In genomic region chr16:69553332-69553731, GRCh38 we compare ENCODE assay signal across 19 cellular contexts.
"Had no signal": no experiment of that assay in that cellular context is flagged by ENCODE, and none has a peak within 500 bp of the region (broad histone marks: within the 10 kb centered on the region; RNA-seq: fewer than 3 reads in every experiment).

No MANE protein-coding gene starts in this region.

- H3K27me3 ChIP-seq: body of pancreas, dorsolateral prefrontal cortex, right atrium auricular region, suprapubic skin, vagina had no signal

- H3K9me3 Mint-ChIP-seq: activated T-cell treated with anti-CD3 and anti-CD28 coated beads, Interleukin-2, amount 50 U/mL, for 4 hours had no signal

- H3K9me3 ChIP-seq: right atrium auricular region, suprapubic skin, vagina had no signal

- H3K4me3 Mint-ChIP-seq: activated CD4-positive, alpha-beta T cell treated with anti-CD3 and anti-CD28 coated beads, Interleukin-2, amount 10 ng/mL, durations not matched to agents 7 days and 5 days; activated CD8-positive, alpha-beta T cell treated with anti-CD3 and anti-CD28 coated beads, Interleukin-2, amount 10 ng/mL, durations not matched to agents 7 days and 5 days; activated naive CD4-positive, alpha-beta T cell treated with anti-CD3 and anti-CD28 coated beads for 36 hours; activated T-cell treated with anti-CD3 and anti-CD28 coated beads, Interleukin-2, amount 50 U/mL, for 4 hours; natural killer cell treated with Interleukin-12 subunit alpha and Interleukin-12 subunit beta and Interleukin-15 and Interleukin-18, amount 100 ng/mL, for 72 hours; stimulated activated naive CD8-positive, alpha-beta T cell treated with anti-CD3 and anti-CD28 coated beads, Interleukin-15, amount 100 ng/mL, for 72 hours had no signal

- H3K4me3 ChIP-seq: body of pancreas, dorsolateral prefrontal cortex, right atrium auricular region, suprapubic skin, vagina had no signal

- H3K4me1 ChIP-seq: body of pancreas, right atrium auricular region, vagina had no signal

- FAIRE-seq: colon had no signal

- ATAC-seq: activated CD4-positive, CD25-positive, alpha-beta regulatory T cell treated with anti-CD3 and anti-CD28 coated beads, Interleukin-2, amount 50 U/mL, for 24 hours; activated CD8-positive, alpha-beta T cell treated with anti-CD3 and anti-CD28 coated beads, Interleukin-2, amount 10 ng/mL, durations not matched to agents 7 days and 5 days; activated T-cell treated with anti-CD3 and anti-CD28 coated beads, Interleukin-2, amount 50 U/mL, for 4 hours; body of pancreas; natural killer cell treated with Interleukin-12 subunit alpha and Interleukin-12 subunit beta and Interleukin-15 and Interleukin-18, amount 100 ng/mL, for 72 hours; stimulated activated naive CD8-positive, alpha-beta T cell treated with anti-CD3 and anti-CD28 coated beads, Interleukin-15, amount 100 ng/mL, for 72 hours had no signal

- H3K36me3 ChIP-seq: right atrium auricular region, suprapubic skin, vagina had no signal

- H3K27ac ChIP-seq: body of pancreas, dorsolateral prefrontal cortex, right atrium auricular region, suprapubic skin, vagina had no signal

- H3K27ac Mint-ChIP-seq: activated CD4-positive, alpha-beta T cell treated with anti-CD3 and anti-CD28 coated beads, Interleukin-2, amount 10 ng/mL, durations not matched to agents 7 days and 5 days; activated CD8-positive, alpha-beta T cell treated with anti-CD3 and anti-CD28 coated beads, Interleukin-2, amount 10 ng/mL, durations not matched to agents 7 days and 5 days; activated naive CD4-positive, alpha-beta T cell treated with anti-CD3 and anti-CD28 coated beads for 36 hours; natural killer cell treated with Interleukin-12 subunit alpha and Interleukin-12 subunit beta and Interleukin-15 and Interleukin-18, amount 100 ng/mL, for 72 hours; stimulated activated naive CD8-positive, alpha-beta T cell treated with anti-CD3 and anti-CD28 coated beads, Interleukin-15, amount 100 ng/mL, for 72 hours had no signal

- DNase-seq: activated CD4-positive, alpha-beta T cell treated with anti-CD3 and anti-CD28 coated beads, Interleukin-2, amount 10 ng/mL, durations not matched to agents 7 days and 5 days; activated CD8-positive, alpha-beta memory T cell treated with anti-CD3 and anti-CD28 coated beads, Interleukin-2, amount 50 U/mL, for 4 hours; activated CD8-positive, alpha-beta T cell treated with anti-CD3 and anti-CD28 coated beads, Interleukin-2, amount 10 ng/mL, durations not matched to agents 7 days and 5 days; activated naive CD4-positive, alpha-beta T cell treated with anti-CD3 and anti-CD28 coated beads for 36 hours; activated T-cell treated with anti-CD3 and anti-CD28 coated beads, Interleukin-2, amount 50 U/mL, for 4 hours; body of pancreas; caudate nucleus; dorsolateral prefrontal cortex; foreskin fibroblast; stimulated activated CD4-positive, alpha-beta T cell treated with anti-CD3 and anti-CD28 coated beads, Interleukin-2, amount 100 ng/mL, for 24 hours; stimulated activated naive CD8-positive, alpha-beta T cell treated with anti-CD3 and anti-CD28 coated beads, Interleukin-15, amount 100 ng/mL, for 72 hours; T1000; trophoblast cell had no signal

- H3K27me3 Mint-ChIP-seq: natural killer cell treated with Interleukin-12 subunit alpha and Interleukin-12 subunit beta and Interleukin-15 and Interleukin-18, amount 100 ng/mL, for 72 hours; stimulated activated naive CD8-positive, alpha-beta T cell treated with anti-CD3 and anti-CD28 coated beads, Interleukin-15, amount 100 ng/mL, for 72 hours had no signal
